Comparison of ENCODE assay signal across 8 cellular contexts in genomic region chr7:85554294-85554877, GRCh38.
DNase-seq lines count a peak whose midpoint lies in the region; ATAC-seq and TF ChIP-seq lines count a peak whose summit lies in the region.

No MANE protein-coding gene starts in this region.

- TF ChIP-seq CTCF in GM12865 (IDR thresholded peaks at IDR 0.05; ENCODE audit: insufficient read depth, low read depth, low read length, missing control alignments) (peak; percentile 53), NB4 (IDR thresholded peaks at IDR 0.05; ENCODE audit: low read depth, low read length) (peak; percentile 62)

- TF ChIP-seq POLR2A in NB4 (IDR thresholded peaks at IDR 0.05; ENCODE audit: extremely low read depth, insufficient read length) = no peak

- peak; percentile 67 for ATAC-seq in HG02588 (IDR thresholded peaks at IDR 0.05; ENCODE audit: unreplicated experiment)
- peak; percentile 93 for ATAC-seq in SK-N-SH treated with all-trans-retinoic acid at 6 μM for 48 hours

- DNase-seq in ACHN (peak; percentile 78), GM12865 (ENCODE audit: low read depth) (peak; percentile 62), NB4 (ENCODE audit: low read depth) (peak; percentile 70), fibroblast of the conjunctiva (ENCODE audit: low read depth) (peak; percentile 79), renal cortical epithelial cell (ENCODE audit: low read depth) (peak; percentile 99)
- no peak for DNase-seq in activated CD8-positive, alpha-beta memory T cell treated with anti-CD3 and anti-CD28 coated beads, Interleukin-2, amount 50 U/mL, for 4 hours

- in situ Hi-C loops in ACHN (cut with HindIII; ENCODE audit: low pct_ligation_motif_present, low pct_unique_long_range_greater_than_20kb, low sequenced_read_pairs) = no loop called here

- H3K4me3 ChIP-seq in GM12865 (ENCODE audit: low read depth, low read length) (no peak overlapping the region), NB4 (ENCODE audit: low read depth, low read length) (no peak overlapping the region)

TF ChIP-seq in SK-N-SH treated with all-trans-retinoic acid at 6 μM for 48 hours, 23 proteins besides CTCF, POLR2A, EP300 and RAD21:
- TF ChIP-seq TOX (CRISPR knock-in tag; IDR thresholded peaks at IDR 0.05; ENCODE audit: borderline replicate concordance) = no peak
- TF ChIP-seq POU6F1 (CRISPR knock-in tag; IDR thresholded peaks at IDR 0.05; ENCODE audit: borderline replicate concordance, low read depth) = no peak
- TF ChIP-seq ZFP30 (CRISPR knock-in tag; IDR thresholded peaks at IDR 0.05) = no peak
- no peak for TF ChIP-seq CSRNP3 (CRISPR knock-in tag; IDR thresholded peaks at IDR 0.05)
- no peak for TF ChIP-seq SNAI2 (CRISPR knock-in tag; IDR thresholded peaks at IDR 0.05)
- no peak for TF ChIP-seq PATZ1 (CRISPR knock-in tag; IDR thresholded peaks at IDR 0.05; ENCODE audit: borderline replicate concordance)
- no peak for TF ChIP-seq ZNF8 (CRISPR knock-in tag; IDR thresholded peaks at IDR 0.05)
- TF ChIP-seq TCF4 (CRISPR knock-in tag; IDR thresholded peaks at IDR 0.05; ENCODE audit: borderline replicate concordance) = no peak
- TF ChIP-seq PPARA (CRISPR knock-in tag; IDR thresholded peaks at IDR 0.05; ENCODE audit: borderline replicate concordance) = no peak
- TF ChIP-seq ISL1 (CRISPR knock-in tag; IDR thresholded peaks at IDR 0.05) = no peak
- no peak for TF ChIP-seq OSR1 (CRISPR knock-in tag; IDR thresholded peaks at IDR 0.05)
- TF ChIP-seq CSDC2 (CRISPR knock-in tag; IDR thresholded peaks at IDR 0.05) = no peak
- TF ChIP-seq ZFP3 (CRISPR knock-in tag; IDR thresholded peaks at IDR 0.05) = no peak
- TF ChIP-seq ESRRG (CRISPR knock-in tag; IDR thresholded peaks at IDR 0.05) = no peak
